18 cellular contexts compared by ENCODE assay signal in the genomic region with DNA sequence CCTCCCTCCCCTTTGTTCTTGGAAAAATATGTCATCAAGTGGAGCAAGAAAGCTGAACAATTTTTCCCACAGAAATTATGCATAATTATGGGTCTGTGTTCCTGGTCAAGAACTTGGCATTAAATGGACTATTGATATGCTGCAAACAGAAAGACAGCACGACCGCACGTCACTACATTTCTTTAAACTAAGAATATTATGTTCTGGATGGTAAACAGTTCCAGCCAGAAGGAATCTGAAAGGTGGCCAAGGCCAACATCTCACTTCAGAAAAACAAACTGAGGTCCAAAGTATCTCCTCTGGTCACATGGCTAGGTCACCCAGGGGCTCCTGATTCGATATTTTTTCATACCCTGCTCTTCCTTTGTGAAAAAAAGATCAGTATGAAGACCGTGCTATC.
"Had no signal": no experiment of that assay in that cellular context is flagged by ENCODE, and none has a peak within 500 bp of the region (broad histone marks: within the 10 kb centered on the region; RNA-seq: fewer than 3 reads in every experiment).

No MANE protein-coding gene starts in this region.

- H3K27me3 Mint-ChIP-seq: dendritic cell treated with granulocyte-macrophage colony-stimulating factor and Interleukin-4, amounts not matched to agents 40 ng/mL and 50 ng/mL, for 4 days had no signal

- H3K4me3 ChIP-seq: pancreas, skin epidermis had no signal

- DNase-seq: activated CD4-positive, alpha-beta T cell treated with anti-CD3 and anti-CD28 coated beads for 4 hours; activated CD8-positive, alpha-beta memory T cell treated with anti-CD3 and anti-CD28 coated beads, Interleukin-2, amount 50 U/mL, for 4 hours; activated CD8-positive, alpha-beta T cell treated with anti-CD3 and anti-CD28 coated beads for 36 hours; activated gamma-delta T cell treated with Interleukin-2 at 50 U/mL for 16 hours; activated naive CD8-positive, alpha-beta T cell treated with anti-CD3 and anti-CD28 coated beads, Interleukin-2, amount 10 ng/mL, durations not matched to agents 7 days and 5 days; activated T-cell treated with anti-CD3 and anti-CD28 coated beads, Interleukin-2, amount 50 U/mL, for 72 hours; caudate nucleus; effector memory CD8-positive, alpha-beta T cell; glutamatergic neuron; immature natural killer cell; left cardiac atrium; nephron progenitor cell; pancreas; retina; T-helper 9 cell had no signal

- H3K4me3 Mint-ChIP-seq: activated CD8-positive, alpha-beta T cell treated with anti-CD3 and anti-CD28 coated beads for 36 hours; activated naive CD8-positive, alpha-beta T cell treated with anti-CD3 and anti-CD28 coated beads, Interleukin-2, amount 10 ng/mL, durations not matched to agents 7 days and 5 days; activated T-cell treated with anti-CD3 and anti-CD28 coated beads, Interleukin-2, amount 50 U/mL, for 72 hours; dendritic cell treated with granulocyte-macrophage colony-stimulating factor and Interleukin-4, amounts not matched to agents 40 ng/mL and 50 ng/mL, for 4 days; effector memory CD8-positive, alpha-beta T cell; immature natural killer cell; nephron progenitor cell; type B pancreatic cell had no signal

- H3K4me1 ChIP-seq: pancreas had no signal

- H3K27ac ChIP-seq: pancreas, skin epidermis had no signal

- H3K4me1 Mint-ChIP-seq: activated naive CD8-positive, alpha-beta T cell treated with anti-CD3 and anti-CD28 coated beads, Interleukin-2, amount 10 ng/mL, durations not matched to agents 7 days and 5 days; immature natural killer cell had no signal

- H3K36me3 ChIP-seq: pancreas had no signal

- H3K9me3 ChIP-seq: pancreas had no signal

- H3K27me3 ChIP-seq: pancreas had no signal

- H3K9me3 Mint-ChIP-seq: activated CD8-positive, alpha-beta T cell treated with anti-CD3 and anti-CD28 coated beads for 36 hours; activated naive CD8-positive, alpha-beta T cell treated with anti-CD3 and anti-CD28 coated beads, Interleukin-2, amount 10 ng/mL, durations not matched to agents 7 days and 5 days; dendritic cell treated with granulocyte-macrophage colony-stimulating factor and Interleukin-4, amounts not matched to agents 40 ng/mL and 50 ng/mL, for 4 days; effector memory CD8-positive, alpha-beta T cell; nephron progenitor cell; type B pancreatic cell had no signal

- H3K36me3 Mint-ChIP-seq: activated naive CD8-positive, alpha-beta T cell treated with anti-CD3 and anti-CD28 coated beads, Interleukin-2, amount 10 ng/mL, durations not matched to agents 7 days and 5 days; immature natural killer cell; type B pancreatic cell had no signal

- H3K27ac Mint-ChIP-seq: activated CD8-positive, alpha-beta T cell treated with anti-CD3 and anti-CD28 coated beads for 36 hours; activated naive CD8-positive, alpha-beta T cell treated with anti-CD3 and anti-CD28 coated beads, Interleukin-2, amount 10 ng/mL, durations not matched to agents 7 days and 5 days; activated T-cell treated with anti-CD3 and anti-CD28 coated beads, Interleukin-2, amount 50 U/mL, for 72 hours; dendritic cell treated with granulocyte-macrophage colony-stimulating factor and Interleukin-4, amounts not matched to agents 40 ng/mL and 50 ng/mL, for 4 days; effector memory CD8-positive, alpha-beta T cell; immature natural killer cell; nephron progenitor cell; type B pancreatic cell had no signal
